In genomic region chrX:69919749-69920148, GRCh38 we compare ENCODE assay signal across 1 cellular context.
TF ChIP-seq lines count a peak whose summit lies in the region.

No MANE protein-coding gene starts in this region.

TF ChIP-seq in GM23338, 12 proteins besides CTCF, POLR2A, EP300 and RAD21 (continued from another document):
- TF ChIP-seq, protein P1, sequence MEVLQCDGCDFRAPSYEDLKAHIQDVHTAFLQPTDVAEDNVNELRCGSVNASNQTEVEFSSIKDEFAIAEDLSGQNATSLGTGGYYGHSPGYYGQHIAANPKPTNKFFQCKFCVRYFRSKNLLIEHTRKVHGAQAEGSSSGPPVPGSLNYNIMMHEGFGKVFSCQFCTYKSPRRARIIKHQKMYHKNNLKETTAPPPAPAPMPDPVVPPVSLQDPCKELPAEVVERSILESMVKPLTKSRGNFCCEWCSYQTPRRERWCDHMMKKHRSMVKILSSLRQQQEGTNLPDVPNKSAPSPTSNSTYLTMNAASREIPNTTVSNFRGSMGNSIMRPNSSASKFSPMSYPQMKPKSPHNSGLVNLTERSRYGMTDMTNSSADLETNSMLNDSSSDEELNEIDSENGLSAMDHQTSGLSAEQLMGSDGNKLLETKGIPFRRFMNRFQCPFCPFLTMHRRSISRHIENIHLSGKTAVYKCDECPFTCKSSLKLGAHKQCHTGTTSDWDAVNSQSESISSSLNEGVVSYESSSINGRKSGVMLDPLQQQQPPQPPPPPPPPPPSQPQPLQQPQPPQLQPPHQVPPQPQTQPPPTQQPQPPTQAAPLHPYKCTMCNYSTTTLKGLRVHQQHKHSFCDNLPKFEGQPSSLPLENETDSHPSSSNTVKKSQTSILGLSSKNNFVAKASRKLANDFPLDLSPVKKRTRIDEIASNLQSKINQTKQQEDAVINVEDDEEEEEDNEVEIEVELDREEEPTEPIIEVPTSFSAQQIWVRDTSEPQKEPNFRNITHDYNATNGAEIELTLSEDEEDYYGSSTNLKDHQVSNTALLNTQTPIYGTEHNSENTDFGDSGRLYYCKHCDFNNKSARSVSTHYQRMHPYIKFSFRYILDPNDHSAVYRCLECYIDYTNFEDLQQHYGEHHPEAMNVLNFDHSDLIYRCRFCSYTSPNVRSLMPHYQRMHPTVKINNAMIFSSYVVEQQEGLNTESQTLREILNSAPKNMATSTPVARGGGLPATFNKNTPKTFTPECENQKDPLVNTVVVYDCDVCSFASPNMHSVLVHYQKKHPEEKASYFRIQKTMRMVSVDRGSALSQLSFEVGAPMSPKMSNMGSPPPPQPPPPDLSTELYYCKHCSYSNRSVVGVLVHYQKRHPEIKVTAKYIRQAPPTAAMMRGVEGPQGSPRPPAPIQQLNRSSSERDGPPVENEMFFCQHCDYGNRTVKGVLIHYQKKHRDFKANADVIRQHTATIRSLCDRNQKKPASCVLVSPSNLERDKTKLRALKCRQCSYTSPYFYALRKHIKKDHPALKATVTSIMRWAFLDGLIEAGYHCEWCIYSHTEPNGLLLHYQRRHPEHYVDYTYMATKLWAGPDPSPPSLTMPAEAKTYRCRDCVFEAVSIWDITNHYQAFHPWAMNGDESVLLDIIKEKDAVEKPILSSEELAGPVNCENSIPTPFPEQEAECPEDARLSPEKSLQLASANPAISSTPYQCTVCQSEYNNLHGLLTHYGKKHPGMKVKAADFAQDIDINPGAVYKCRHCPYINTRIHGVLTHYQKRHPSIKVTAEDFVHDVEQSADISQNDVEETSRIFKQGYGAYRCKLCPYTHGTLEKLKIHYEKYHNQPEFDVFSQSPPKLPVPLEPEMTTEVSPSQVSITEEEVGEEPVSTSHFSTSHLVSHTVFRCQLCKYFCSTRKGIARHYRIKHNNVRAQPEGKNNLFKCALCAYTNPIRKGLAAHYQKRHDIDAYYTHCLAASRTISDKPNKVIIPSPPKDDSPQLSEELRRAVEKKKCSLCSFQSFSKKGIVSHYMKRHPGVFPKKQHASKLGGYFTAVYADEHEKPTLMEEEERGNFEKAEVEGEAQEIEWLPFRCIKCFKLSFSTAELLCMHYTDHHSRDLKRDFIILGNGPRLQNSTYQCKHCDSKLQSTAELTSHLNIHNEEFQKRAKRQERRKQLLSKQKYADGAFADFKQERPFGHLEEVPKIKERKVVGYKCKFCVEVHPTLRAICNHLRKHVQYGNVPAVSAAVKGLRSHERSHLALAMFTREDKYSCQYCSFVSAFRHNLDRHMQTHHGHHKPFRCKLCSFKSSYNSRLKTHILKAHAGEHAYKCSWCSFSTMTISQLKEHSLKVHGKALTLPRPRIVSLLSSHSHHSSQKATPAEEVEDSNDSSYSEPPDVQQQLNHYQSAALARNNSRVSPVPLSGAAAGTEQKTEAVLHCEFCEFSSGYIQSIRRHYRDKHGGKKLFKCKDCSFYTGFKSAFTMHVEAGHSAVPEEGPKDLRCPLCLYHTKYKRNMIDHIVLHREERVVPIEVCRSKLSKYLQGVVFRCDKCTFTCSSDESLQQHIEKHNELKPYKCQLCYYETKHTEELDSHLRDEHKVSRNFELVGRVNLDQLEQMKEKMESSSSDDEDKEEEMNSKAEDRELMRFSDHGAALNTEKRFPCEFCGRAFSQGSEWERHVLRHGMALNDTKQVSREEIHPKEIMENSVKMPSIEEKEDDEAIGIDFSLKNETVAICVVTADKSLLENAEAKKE (CRISPR knock-in tag; IDR thresholded peaks at IDR 0.05), result no peak
- TF ChIP-seq POLR2AphosphoS5 (IDR thresholded peaks at IDR 0.05; ENCODE audit: low read depth) (no peak), STAT1 (IDR thresholded peaks at IDR 0.05; ENCODE audit: unreplicated experiment) (no peak), EZH2 (IDR thresholded peaks at IDR 0.05; ENCODE audit: low read depth, unreplicated experiment) (no peak), ZNF114 (CRISPR knock-in tag; IDR thresholded peaks at IDR 0.05) (no peak), ETS1 (IDR thresholded peaks at IDR 0.05) (no peak), JUNB (IDR thresholded peaks at IDR 0.05; ENCODE audit: unreplicated experiment) (no peak), ZNF331 (CRISPR knock-in tag; IDR thresholded peaks at IDR 0.05; ENCODE audit: low read depth) (no peak), CREB1 (CRISPR knock-in tag; IDR thresholded peaks at IDR 0.05; ENCODE audit: low read depth) (no peak)
- TF ChIP-seq, protein P2, sequence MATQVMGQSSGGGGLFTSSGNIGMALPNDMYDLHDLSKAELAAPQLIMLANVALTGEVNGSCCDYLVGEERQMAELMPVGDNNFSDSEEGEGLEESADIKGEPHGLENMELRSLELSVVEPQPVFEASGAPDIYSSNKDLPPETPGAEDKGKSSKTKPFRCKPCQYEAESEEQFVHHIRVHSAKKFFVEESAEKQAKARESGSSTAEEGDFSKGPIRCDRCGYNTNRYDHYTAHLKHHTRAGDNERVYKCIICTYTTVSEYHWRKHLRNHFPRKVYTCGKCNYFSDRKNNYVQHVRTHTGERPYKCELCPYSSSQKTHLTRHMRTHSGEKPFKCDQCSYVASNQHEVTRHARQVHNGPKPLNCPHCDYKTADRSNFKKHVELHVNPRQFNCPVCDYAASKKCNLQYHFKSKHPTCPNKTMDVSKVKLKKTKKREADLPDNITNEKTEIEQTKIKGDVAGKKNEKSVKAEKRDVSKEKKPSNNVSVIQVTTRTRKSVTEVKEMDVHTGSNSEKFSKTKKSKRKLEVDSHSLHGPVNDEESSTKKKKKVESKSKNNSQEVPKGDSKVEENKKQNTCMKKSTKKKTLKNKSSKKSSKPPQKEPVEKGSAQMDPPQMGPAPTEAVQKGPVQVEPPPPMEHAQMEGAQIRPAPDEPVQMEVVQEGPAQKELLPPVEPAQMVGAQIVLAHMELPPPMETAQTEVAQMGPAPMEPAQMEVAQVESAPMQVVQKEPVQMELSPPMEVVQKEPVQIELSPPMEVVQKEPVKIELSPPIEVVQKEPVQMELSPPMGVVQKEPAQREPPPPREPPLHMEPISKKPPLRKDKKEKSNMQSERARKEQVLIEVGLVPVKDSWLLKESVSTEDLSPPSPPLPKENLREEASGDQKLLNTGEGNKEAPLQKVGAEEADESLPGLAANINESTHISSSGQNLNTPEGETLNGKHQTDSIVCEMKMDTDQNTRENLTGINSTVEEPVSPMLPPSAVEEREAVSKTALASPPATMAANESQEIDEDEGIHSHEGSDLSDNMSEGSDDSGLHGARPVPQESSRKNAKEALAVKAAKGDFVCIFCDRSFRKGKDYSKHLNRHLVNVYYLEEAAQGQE (IDR thresholded peaks at IDR 0.05; ENCODE audit: unreplicated experiment), result no peak
